In the genomic region with DNA sequence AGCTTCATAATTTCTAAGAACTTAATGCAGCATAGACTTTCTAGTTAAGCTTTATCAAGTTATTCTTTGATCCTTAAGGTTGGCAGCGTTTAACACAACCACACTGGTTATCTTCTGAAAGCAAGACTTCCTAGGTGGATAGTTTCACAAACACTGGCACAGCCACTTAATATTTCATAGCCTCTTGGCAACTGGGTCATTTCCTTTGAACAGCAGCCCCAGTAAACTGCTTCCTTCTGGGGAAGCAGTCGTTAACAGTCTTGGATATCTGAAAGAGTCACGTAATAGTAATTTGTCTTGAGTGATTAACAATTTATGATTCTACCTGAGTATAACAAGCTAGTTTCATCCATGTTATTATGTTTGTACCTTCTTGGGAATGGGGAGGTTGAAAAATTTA, we compare ENCODE assay signal across 21 cellular contexts. TPM values are rescaled to one million over a fixed set of nuclear protein-coding genes. Genes with fewer than 3 reads are reported as not detected.
DNase-seq lines count a peak whose midpoint lies in the region; ATAC-seq, FAIRE-seq and TF ChIP-seq lines count a peak whose summit lies in the region.
"Had no signal": no experiment of that assay in that cellular context is flagged by ENCODE, and none has a peak within 500 bp of the region (broad histone marks: within the 10 kb centered on the region; RNA-seq: fewer than 3 reads in every experiment).

No MANE protein-coding gene starts in this region.

- no peaks in the 10 kb centered on the region for H3K9me3 Mint-ChIP-seq in astrocyte (ENCODE audit: unreplicated experiment)
- H3K9me3 Mint-ChIP-seq in mesothelial cell of epicardium = no peaks in the 10 kb centered on the region
- no peaks in the 10 kb centered on the region for H3K9me3 Mint-ChIP-seq in activated naive CD8-positive, alpha-beta T cell treated with anti-CD3 and anti-CD28 coated beads, Interleukin-2, amount 50 U/mL, for 24 hours
- H3K9me3 Mint-ChIP-seq: CD4-positive, alpha-beta T cell; H9 had no signal

- peak; percentile 64 for FAIRE-seq in astrocyte (lab: Jason Lieb, UNC)
- FAIRE-seq: D721Med, G401.6 had no signal

- no peak overlapping the region for H3K4me3 ChIP-seq in Jurkat, Clone E6-1 (ENCODE audit: low read length)
- H3K4me3 ChIP-seq in astrocyte (ENCODE audit: insufficient read depth, low read depth, low read length) = no peak overlapping the region
- H3K4me3 ChIP-seq: SJSA1 had no signal

- no peak overlapping the region for H3K9ac ChIP-seq in astrocyte (ENCODE audit: low read length)

- H3K4me1 Mint-ChIP-seq in astrocyte (ENCODE audit: low read depth, unreplicated experiment) = peaks cover 38% of the 10 kb centered on the region
- H3K4me1 Mint-ChIP-seq in mesothelial cell of epicardium = peaks cover 29% of the 10 kb centered on the region
- H3K4me1 Mint-ChIP-seq in activated naive CD8-positive, alpha-beta T cell treated with anti-CD3 and anti-CD28 coated beads, Interleukin-2, amount 50 U/mL, for 24 hours = no peaks in the 10 kb centered on the region

- H3K36me3 Mint-ChIP-seq in astrocyte (ENCODE audit: low read depth, unreplicated experiment) (peaks cover 32% of the 10 kb centered on the region), mesothelial cell of epicardium (peaks cover 10% of the 10 kb centered on the region)
- H3K36me3 Mint-ChIP-seq in activated naive CD8-positive, alpha-beta T cell treated with anti-CD3 and anti-CD28 coated beads, Interleukin-2, amount 50 U/mL, for 24 hours (ENCODE audit: low read depth) = no peaks in the 10 kb centered on the region

- no peaks in the 10 kb centered on the region for H3K27me3 Mint-ChIP-seq in astrocyte (ENCODE audit: low read depth, unreplicated experiment)
- no peaks in the 10 kb centered on the region for H3K27me3 Mint-ChIP-seq in mesothelial cell of epicardium (ENCODE audit: low read depth)
- H3K27me3 Mint-ChIP-seq in activated naive CD8-positive, alpha-beta T cell treated with anti-CD3 and anti-CD28 coated beads, Interleukin-2, amount 50 U/mL, for 24 hours = no peaks in the 10 kb centered on the region
- H3K27me3 Mint-ChIP-seq: CD4-positive, alpha-beta T cell had no signal

- H3K9me3 ChIP-seq in astrocyte (ENCODE audit: insufficient read depth, low read depth, low read length) = no peaks in the 10 kb centered on the region
- H3K9me3 ChIP-seq: BE2C, SJSA1 had no signal

- H3K36me3 ChIP-seq in astrocyte (ENCODE audit: insufficient read depth, low read length) = peaks cover 29% of the 10 kb centered on the region
- H3K36me3 ChIP-seq: BE2C had no signal

- H4K20me1 ChIP-seq in astrocyte (ENCODE audit: insufficient read depth, low read length) = no peaks in the 10 kb centered on the region

- no peak overlapping the region for H2AFZ ChIP-seq in astrocyte (ENCODE audit: low read depth, low read length)

- no peak overlapping the region for H3K27ac ChIP-seq in astrocyte (ENCODE audit: low read depth, low read length)
- H3K27ac ChIP-seq: 22Rv1, RWPE1, SJSA1 had no signal

- ATAC-seq in activated naive CD8-positive, alpha-beta T cell treated with anti-CD3 and anti-CD28 coated beads, Interleukin-2, amount 50 U/mL, for 24 hours = no peak

- DNase-seq in DMS79 treated with DMSO at 0.1 percent for 48 hours (lab: John Stamatoyannopoulos, UW) (peak; percentile 10), DMS79 (lab: John Stamatoyannopoulos, UW) (no peak), astrocyte (ENCODE audit: low read depth) (no peak), mesothelial cell of epicardium (ENCODE audit: low spot score in 2 of 2, unreplicated experiment in 2 of 2) (no peak), NCI-H345 treated with DMSO at 0.1 percent for 48 hours (lab: John Stamatoyannopoulos, UW; ENCODE audit: unreplicated experiment) (no peak), NCI-H146 (lab: John Stamatoyannopoulos, UW) (no peak)
- peak; percentile 10 for DNase-seq in Jurkat, Clone E6-1 (ENCODE audit: low read depth, low spot score)
- no peak for DNase-seq in activated naive CD8-positive, alpha-beta T cell treated with anti-CD3 and anti-CD28 coated beads, Interleukin-2, amount 50 U/mL, for 24 hours
- DNase-seq: BE2C; CD4-positive, alpha-beta T cell; DND-41; H9; KG1; NCI-H1105 treated with DMSO at 0.1 percent for 48 hours; NCI-H187; NCI-H446 treated with DMSO at 0.1 percent for 48 hours had no signal

- no peak overlapping the region for H3K27ac Mint-ChIP-seq in astrocyte (ENCODE audit: unreplicated experiment)
- H3K27ac Mint-ChIP-seq in mesothelial cell of epicardium = peak overlapping the region; percentile 4
- H3K27ac Mint-ChIP-seq in activated naive CD8-positive, alpha-beta T cell treated with anti-CD3 and anti-CD28 coated beads, Interleukin-2, amount 50 U/mL, for 24 hours = no peak overlapping the region
- H3K27ac Mint-ChIP-seq: CD4-positive, alpha-beta T cell; H9 had no signal

- no peak overlapping the region for H3K4me2 ChIP-seq in astrocyte (ENCODE audit: low read length)

- H3K4me1 ChIP-seq in astrocyte (ENCODE audit: insufficient read depth, low read length) = peaks cover 28% of the 10 kb centered on the region
- H3K4me1 ChIP-seq: BE2C had no signal

- H3K79me2 ChIP-seq in astrocyte (ENCODE audit: insufficient read depth, low read length) = peaks cover 32% of the 10 kb centered on the region

- H3K27me3 ChIP-seq in astrocyte (ENCODE audit: insufficient read depth, low read length) = no peaks in the 10 kb centered on the region
- H3K27me3 ChIP-seq: SJSA1 had no signal

- TF ChIP-seq CTCF in astrocyte (IDR thresholded peaks at IDR 0.05; ENCODE audit: insufficient read depth, low read depth, low read length) = no peak
- no peak for TF ChIP-seq CTCF in mesothelial cell of epicardium (IDR thresholded peaks at IDR 0.05; ENCODE audit: unreplicated experiment)

- H3K4me3 Mint-ChIP-seq in astrocyte (ENCODE audit: unreplicated experiment) (no peak overlapping the region), mesothelial cell of epicardium (no peak overlapping the region)
- no peak overlapping the region for H3K4me3 Mint-ChIP-seq in activated naive CD8-positive, alpha-beta T cell treated with anti-CD3 and anti-CD28 coated beads, Interleukin-2, amount 50 U/mL, for 24 hours
- H3K4me3 Mint-ChIP-seq: CD4-positive, alpha-beta T cell; H9 had no signal

RNA-seq across cellular contexts. Expression of a gene that starts 45.9 kb away (rescaled TPM):
- polyA plus RNA-seq in Jurkat, Clone E6-1 (2012; ENCODE audit: insufficient read depth, insufficient read length) = 45.7 TPM
- total RNA-seq in astrocyte = 26.6 and 28.6 TPM in 2 replicates
- total RNA-seq in mesothelial cell of epicardium = 26.4 to 30.2 TPM (median 30.0 TPM) in 3 replicates

Comparison
In these comparisons a context has a peak if more than half of its experiments do, and no peak if none do; other contexts are left out.
1. DNase-seq: peak in DMS79 treated with DMSO at 0.1 percent for 48 hours (single experiment) and Jurkat, Clone E6-1 (single experiment); none in DMS79 (single experiment), astrocyte (single experiment), mesothelial cell of epicardium (0 of 2), activated naive CD8-positive, alpha-beta T cell treated with anti-CD3 and anti-CD28 coated beads, Interleukin-2, amount 50 U/mL, for 24 hours (single experiment), NCI-H345 treated with DMSO at 0.1 percent for 48 hours (single experiment) and NCI-H146 (single experiment).